In genomic region chr14:23364604-23365352, GRCh38 we compare ENCODE assay signal across 9 cellular contexts. TPM values are rescaled to one million over a fixed set of nuclear protein-coding genes. Genes with fewer than 3 reads are reported as not detected.
DNase-seq lines count a peak whose midpoint lies in the region; ATAC-seq and TF ChIP-seq lines count a peak whose summit lies in the region.
"Had no signal": no experiment of that assay in that cellular context is flagged by ENCODE, and none has a peak within 500 bp of the region (broad histone marks: within the 10 kb centered on the region; RNA-seq: fewer than 3 reads in every experiment).

TSS of gene EFS (minus strand) at chr14:23365172. CDS start at chr14:23365025, 147 bp downstream.

- DNase-seq in NCI-H1694 (lab: John Stamatoyannopoulos, UW) (peak; percentile 35), left kidney (ENCODE audit: low read depth, low spot score) (peak; percentile 83), spleen (peak; percentile 50), pons (ENCODE audit: low spot score) (no peak)
- DNase-seq: NCI-H187 treated with DMSO at 0.1 percent for 48 hours had no signal

- H3K4me1 ChIP-seq in ectodermal cell (ENCODE audit: control insufficient read depth, insufficient read depth, low read length) (peaks cover 35% of the 10 kb centered on the region), spleen (peaks cover 0 to 16% (median 11%) of the 10 kb centered on the region in 6 donors)

- peak within 1 kb of the TSS; percentile 83 for H3K4me3 ChIP-seq in ectodermal cell (ENCODE audit: insufficient read depth, low read depth, low read length)
- peak within 1 kb of the TSS; percentile 4 to 60 (median 30) for H3K4me3 ChIP-seq in spleen

- H3K27ac ChIP-seq in ectodermal cell (ENCODE audit: insufficient read depth, low read depth, low read length, poor library complexity, severe bottlenecking) (peak within 1 kb of the TSS; percentile 89), spleen (peak within 1 kb of the TSS; percentile 13 to 82 (median 76))

- peaks cover 4% of the 10 kb centered on the region for H3K36me3 ChIP-seq in ectodermal cell (ENCODE audit: control insufficient read depth, insufficient read depth, low read length)
- H3K36me3 ChIP-seq in spleen = no peaks in the 10 kb centered on the region

- no peak for TF ChIP-seq POLR2A in spleen (IDR thresholded peaks at IDR 0.05)

- no peaks in the 10 kb centered on the region for H3K9me3 ChIP-seq in ectodermal cell (ENCODE audit: control insufficient read depth, low read length)
- no peaks in the 10 kb centered on the region for H3K9me3 ChIP-seq in spleen

- intact Hi-C loops in spleen (cut with DNase I; ENCODE audit: low total_unique reads) = no loop called here

- no peak for TF ChIP-seq CTCF in spleen (IDR thresholded peaks at IDR 0.05 in 8 of 11, conservative IDR thresholded peaks at IDR 0.05 in 3 of 11)

- no peaks in the 10 kb centered on the region for H3K27me3 ChIP-seq in ectodermal cell (ENCODE audit: control insufficient read depth, insufficient read depth, low read length, poor library complexity, severe bottlenecking)
- H3K27me3 ChIP-seq in spleen (replicated peaks in 1 of 7) = peaks cover 0 to 60% (median 26%) of the 10 kb centered on the region in 7 donors

- no peak for ATAC-seq in HG03196 (IDR thresholded peaks at IDR 0.05; ENCODE audit: unreplicated experiment)
- no peak for ATAC-seq in HG03457 (IDR thresholded peaks at IDR 0.05; ENCODE audit: unreplicated experiment)
- no peak for ATAC-seq in HG02571 (IDR thresholded peaks at IDR 0.05; ENCODE audit: unreplicated experiment)

- 0% methylated on average over 44 of the region's 44 CpGs for WGBS in ectodermal cell, 2 experiments
- 7 to 17% (median 11%) methylated on average over 26 to 44 of the region's 44 CpGs for WGBS in spleen, 5 donors

RNA-seq across cellular contexts. Expression of gene EFS, which starts in this region (rescaled TPM):
- polyA plus RNA-seq in ectodermal cell (2013, experiment 1 of 4) = 108 TPM
- polyA plus RNA-seq in ectodermal cell (2013, experiment 2 of 4) = 109 TPM
- polyA plus RNA-seq in ectodermal cell (2013, experiment 3 of 4) = 98.4 TPM
- 111 TPM for polyA plus RNA-seq in ectodermal cell (2013, experiment 4 of 4)
- 1 to 10 TPM; 2.6 to 6.7 (median 4.4) TPM for total RNA-seq in spleen
- polyA plus RNA-seq in spleen = 1 to 10 TPM; 1.8 to 4.3 (median 2.7) TPM
